Comparison of ENCODE assay signal across 1 cellular context in the genomic region with DNA sequence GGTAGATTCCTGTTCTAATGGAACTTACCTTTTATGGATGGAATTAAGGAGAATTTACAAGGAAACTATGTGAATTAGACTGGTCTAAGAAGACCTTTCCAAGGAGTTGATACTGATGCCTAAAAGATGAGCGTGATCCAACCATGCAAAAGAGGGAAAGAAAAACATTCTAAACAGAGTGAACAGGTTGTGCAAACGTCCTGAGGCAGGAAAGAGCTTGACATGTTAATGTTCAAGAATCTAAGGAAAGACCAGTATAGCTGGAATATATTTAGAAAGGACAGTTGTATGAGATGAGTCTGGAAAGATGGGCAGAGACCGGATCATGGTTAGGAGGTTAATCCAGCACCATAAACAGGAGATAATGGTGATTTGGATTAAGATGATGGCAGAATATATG.
TF ChIP-seq lines count a peak whose summit lies in the region.

No MANE protein-coding gene starts in this region.

TF ChIP-seq in SK-N-SH, 30 proteins besides CTCF, POLR2A, EP300 and RAD21:
- TF ChIP-seq EZH2phosphoT487 (IDR thresholded peaks at IDR 0.05; ENCODE audit: borderline replicate concordance, low read depth): no peak
- TF ChIP-seq SIN3A (IDR thresholded peaks at IDR 0.05; ENCODE audit: borderline replicate concordance, low read depth, low read length): no peak
- no peak for TF ChIP-seq MXI1 (IDR thresholded peaks at IDR 0.05; ENCODE audit: low read depth, low read length)
- TF ChIP-seq MEF2A (IDR thresholded peaks at IDR 0.05; ENCODE audit: borderline replicate concordance, low read depth): no peak
- TF ChIP-seq, protein P1, sequence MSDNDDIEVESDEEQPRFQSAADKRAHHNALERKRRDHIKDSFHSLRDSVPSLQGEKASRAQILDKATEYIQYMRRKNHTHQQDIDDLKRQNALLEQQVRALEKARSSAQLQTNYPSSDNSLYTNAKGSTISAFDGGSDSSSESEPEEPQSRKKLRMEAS (IDR thresholded peaks at IDR 0.05; ENCODE audit: low read depth): no peak
- TF ChIP-seq FOXJ3 (CRISPR knock-in tag; IDR thresholded peaks at IDR 0.05): no peak
- no peak for TF ChIP-seq GATA2 (CRISPR knock-in tag; IDR thresholded peaks at IDR 0.05)
- TF ChIP-seq, protein P2, sequence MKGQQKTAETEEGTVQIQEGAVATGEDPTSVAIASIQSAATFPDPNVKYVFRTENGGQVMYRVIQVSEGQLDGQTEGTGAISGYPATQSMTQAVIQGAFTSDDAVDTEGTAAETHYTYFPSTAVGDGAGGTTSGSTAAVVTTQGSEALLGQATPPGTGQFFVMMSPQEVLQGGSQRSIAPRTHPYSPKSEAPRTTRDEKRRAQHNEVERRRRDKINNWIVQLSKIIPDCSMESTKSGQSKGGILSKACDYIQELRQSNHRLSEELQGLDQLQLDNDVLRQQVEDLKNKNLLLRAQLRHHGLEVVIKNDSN (IDR thresholded peaks at IDR 0.05; ENCODE audit: borderline replicate concordance, low read depth): no peak
- no peak for TF ChIP-seq NRF1 (IDR thresholded peaks at IDR 0.05; ENCODE audit: low read depth, low read length)
- TF ChIP-seq, protein P3, sequence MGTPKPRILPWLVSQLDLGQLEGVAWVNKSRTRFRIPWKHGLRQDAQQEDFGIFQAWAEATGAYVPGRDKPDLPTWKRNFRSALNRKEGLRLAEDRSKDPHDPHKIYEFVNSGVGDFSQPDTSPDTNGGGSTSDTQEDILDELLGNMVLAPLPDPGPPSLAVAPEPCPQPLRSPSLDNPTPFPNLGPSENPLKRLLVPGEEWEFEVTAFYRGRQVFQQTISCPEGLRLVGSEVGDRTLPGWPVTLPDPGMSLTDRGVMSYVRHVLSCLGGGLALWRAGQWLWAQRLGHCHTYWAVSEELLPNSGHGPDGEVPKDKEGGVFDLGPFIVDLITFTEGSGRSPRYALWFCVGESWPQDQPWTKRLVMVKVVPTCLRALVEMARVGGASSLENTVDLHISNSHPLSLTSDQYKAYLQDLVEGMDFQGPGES (IDR thresholded peaks at IDR 0.05; ENCODE audit: low read depth, low read length): no peak
- TF ChIP-seq, protein P4, sequence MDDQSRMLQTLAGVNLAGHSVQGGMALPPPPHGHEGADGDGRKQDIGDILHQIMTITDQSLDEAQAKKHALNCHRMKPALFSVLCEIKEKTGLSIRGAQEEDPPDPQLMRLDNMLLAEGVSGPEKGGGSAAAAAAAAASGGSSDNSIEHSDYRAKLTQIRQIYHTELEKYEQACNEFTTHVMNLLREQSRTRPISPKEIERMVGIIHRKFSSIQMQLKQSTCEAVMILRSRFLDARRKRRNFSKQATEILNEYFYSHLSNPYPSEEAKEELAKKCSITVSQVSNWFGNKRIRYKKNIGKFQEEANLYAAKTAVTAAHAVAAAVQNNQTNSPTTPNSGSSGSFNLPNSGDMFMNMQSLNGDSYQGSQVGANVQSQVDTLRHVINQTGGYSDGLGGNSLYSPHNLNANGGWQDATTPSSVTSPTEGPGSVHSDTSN (IDR thresholded peaks at IDR 0.05): no peak
- no peak for TF ChIP-seq TEAD4 (IDR thresholded peaks at IDR 0.05; ENCODE audit: borderline replicate concordance, insufficient read depth)
- TF ChIP-seq, protein P5, sequence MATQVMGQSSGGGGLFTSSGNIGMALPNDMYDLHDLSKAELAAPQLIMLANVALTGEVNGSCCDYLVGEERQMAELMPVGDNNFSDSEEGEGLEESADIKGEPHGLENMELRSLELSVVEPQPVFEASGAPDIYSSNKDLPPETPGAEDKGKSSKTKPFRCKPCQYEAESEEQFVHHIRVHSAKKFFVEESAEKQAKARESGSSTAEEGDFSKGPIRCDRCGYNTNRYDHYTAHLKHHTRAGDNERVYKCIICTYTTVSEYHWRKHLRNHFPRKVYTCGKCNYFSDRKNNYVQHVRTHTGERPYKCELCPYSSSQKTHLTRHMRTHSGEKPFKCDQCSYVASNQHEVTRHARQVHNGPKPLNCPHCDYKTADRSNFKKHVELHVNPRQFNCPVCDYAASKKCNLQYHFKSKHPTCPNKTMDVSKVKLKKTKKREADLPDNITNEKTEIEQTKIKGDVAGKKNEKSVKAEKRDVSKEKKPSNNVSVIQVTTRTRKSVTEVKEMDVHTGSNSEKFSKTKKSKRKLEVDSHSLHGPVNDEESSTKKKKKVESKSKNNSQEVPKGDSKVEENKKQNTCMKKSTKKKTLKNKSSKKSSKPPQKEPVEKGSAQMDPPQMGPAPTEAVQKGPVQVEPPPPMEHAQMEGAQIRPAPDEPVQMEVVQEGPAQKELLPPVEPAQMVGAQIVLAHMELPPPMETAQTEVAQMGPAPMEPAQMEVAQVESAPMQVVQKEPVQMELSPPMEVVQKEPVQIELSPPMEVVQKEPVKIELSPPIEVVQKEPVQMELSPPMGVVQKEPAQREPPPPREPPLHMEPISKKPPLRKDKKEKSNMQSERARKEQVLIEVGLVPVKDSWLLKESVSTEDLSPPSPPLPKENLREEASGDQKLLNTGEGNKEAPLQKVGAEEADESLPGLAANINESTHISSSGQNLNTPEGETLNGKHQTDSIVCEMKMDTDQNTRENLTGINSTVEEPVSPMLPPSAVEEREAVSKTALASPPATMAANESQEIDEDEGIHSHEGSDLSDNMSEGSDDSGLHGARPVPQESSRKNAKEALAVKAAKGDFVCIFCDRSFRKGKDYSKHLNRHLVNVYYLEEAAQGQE (IDR thresholded peaks at IDR 0.05; ENCODE audit: low read depth, low read length): no peak
- no peak for TF ChIP-seq YY1 (IDR thresholded peaks at IDR 0.05; ENCODE audit: low read depth)
- TF ChIP-seq, protein P6, sequence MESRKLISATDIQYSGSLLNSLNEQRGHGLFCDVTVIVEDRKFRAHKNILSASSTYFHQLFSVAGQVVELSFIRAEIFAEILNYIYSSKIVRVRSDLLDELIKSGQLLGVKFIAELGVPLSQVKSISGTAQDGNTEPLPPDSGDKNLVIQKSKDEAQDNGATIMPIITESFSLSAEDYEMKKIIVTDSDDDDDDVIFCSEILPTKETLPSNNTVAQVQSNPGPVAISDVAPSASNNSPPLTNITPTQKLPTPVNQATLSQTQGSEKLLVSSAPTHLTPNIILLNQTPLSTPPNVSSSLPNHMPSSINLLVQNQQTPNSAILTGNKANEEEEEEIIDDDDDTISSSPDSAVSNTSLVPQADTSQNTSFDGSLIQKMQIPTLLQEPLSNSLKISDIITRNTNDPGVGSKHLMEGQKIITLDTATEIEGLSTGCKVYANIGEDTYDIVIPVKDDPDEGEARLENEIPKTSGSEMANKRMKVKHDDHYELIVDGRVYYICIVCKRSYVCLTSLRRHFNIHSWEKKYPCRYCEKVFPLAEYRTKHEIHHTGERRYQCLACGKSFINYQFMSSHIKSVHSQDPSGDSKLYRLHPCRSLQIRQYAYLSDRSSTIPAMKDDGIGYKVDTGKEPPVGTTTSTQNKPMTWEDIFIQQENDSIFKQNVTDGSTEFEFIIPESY (IDR thresholded peaks at IDR 0.05; ENCODE audit: borderline replicate concordance, low read depth): no peak
- TF ChIP-seq NFIC (IDR thresholded peaks at IDR 0.05; ENCODE audit: borderline replicate concordance): no peak
- no peak for TF ChIP-seq FOXM1 (IDR thresholded peaks at IDR 0.05; ENCODE audit: low read depth)
TF ChIP-seq in SK-N-SH: peak in this region for 0.
